In genomic region chr9:73344060-73344459, GRCh38 we compare ENCODE assay signal across 26 cellular contexts.
"Had no signal": no experiment of that assay in that cellular context is flagged by ENCODE, and none has a peak within 500 bp of the region (broad histone marks: within the 10 kb centered on the region; RNA-seq: fewer than 3 reads in every experiment).

No MANE protein-coding gene starts in this region.

- H3K4me1 ChIP-seq: colonic mucosa, esophagus squamous epithelium, gastrocnemius medialis, heart right ventricle, left lung, lower lobe of right lung had no signal

- H3K27ac ChIP-seq: colonic mucosa, epithelial cell of prostate, esophagus squamous epithelium, gastrocnemius medialis, heart right ventricle, left lung, lower lobe of right lung had no signal

- ATAC-seq: effector memory CD8-positive, alpha-beta T cell; esophagus mucosa; gastrocnemius medialis; heart right ventricle; left cardiac atrium; left lung; left ventricle myocardium superior; lower lobe of right lung; mucosa of descending colon had no signal

- FAIRE-seq: endometrium, islet of Langerhans, keratinocyte had no signal

- H3K4me3 ChIP-seq: colonic mucosa, esophagus squamous epithelium, gastrocnemius medialis, heart right ventricle, left lung, lower lobe of right lung, mucosa of descending colon had no signal

- H3K9me3 ChIP-seq: colonic mucosa, esophagus squamous epithelium, gastrocnemius medialis, heart right ventricle, left lung, lower lobe of right lung, mucosa of descending colon had no signal

- H3K27me3 ChIP-seq: colonic mucosa, esophagus squamous epithelium, gastrocnemius medialis, heart right ventricle, left lung had no signal

- H3K36me3 ChIP-seq: colonic mucosa, esophagus squamous epithelium, gastrocnemius medialis, heart right ventricle, left lung, lower lobe of right lung had no signal

- DNase-seq: colonic mucosa; cortex of kidney; effector CD8-positive, alpha-beta T cell; effector memory CD8-positive, alpha-beta T cell; endodermal cell; erythroblast; esophagus squamous epithelium; foreskin fibroblast; foreskin melanocyte; gastrocnemius medialis; glutamatergic neuron; head of caudate nucleus; heart right ventricle; hippocampal formation; left cardiac atrium; left lung; left ventricle myocardium superior; lower lobe of right lung; mesenchymal stem cell; mucosa of descending colon; naive B cell had no signal
